In the genomic region with DNA sequence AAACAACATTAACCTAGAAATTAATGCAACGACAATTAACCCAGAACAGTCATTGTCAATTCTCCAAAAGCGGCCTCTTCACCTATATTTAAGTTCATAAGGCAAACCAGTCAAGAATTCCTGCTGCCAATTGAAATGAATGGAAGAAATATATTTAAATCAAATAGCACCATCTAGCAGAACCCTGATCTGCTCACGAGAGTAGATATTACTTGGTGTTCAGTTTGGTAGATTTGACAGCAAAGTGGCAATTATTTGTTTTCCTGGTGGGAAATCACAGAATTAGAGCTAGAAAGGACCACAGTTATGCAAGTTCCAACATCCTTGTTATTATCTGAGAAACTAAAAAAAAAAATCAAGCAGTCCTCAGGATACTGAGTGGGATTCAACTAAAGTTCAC, we compare ENCODE assay signal across 9 cellular contexts. TPM values are rescaled to one million over a fixed set of nuclear protein-coding genes. Genes with fewer than 3 reads are reported as not detected.
DNase-seq lines count a peak whose midpoint lies in the region; ATAC-seq, FAIRE-seq and TF ChIP-seq lines count a peak whose summit lies in the region.
"Had no signal": no experiment of that assay in that cellular context is flagged by ENCODE, and none has a peak within 500 bp of the region (broad histone marks: within the 10 kb centered on the region; RNA-seq: fewer than 3 reads in every experiment).

No MANE protein-coding gene starts in this region.

- ATAC-seq in A549 (no peak), GM19463 (IDR thresholded peaks at IDR 0.05; ENCODE audit: unreplicated experiment) (no peak), HG03108 (IDR thresholded peaks at IDR 0.05; ENCODE audit: unreplicated experiment) (no peak)
- ATAC-seq in activated CD8-positive, alpha-beta T cell treated with anti-CD3 and anti-CD28 coated beads for 36 hours: no peak
- ATAC-seq: HepG2 had no signal

- DNase-seq in A549 (ENCODE audit: low read depth in 1 of 2, low spot score in 1 of 2): no peak
- no peak for DNase-seq in GM12864 (ENCODE audit: low read depth)
- no peak for DNase-seq in activated CD8-positive, alpha-beta T cell treated with anti-CD3 and anti-CD28 coated beads for 36 hours
- no peak for DNase-seq in mesothelial cell of epicardium (ENCODE audit: low spot score in 2 of 2, unreplicated experiment in 2 of 2)
- no peak for DNase-seq in islet precursor cell
- DNase-seq in NCI-H2029 (lab: John Stamatoyannopoulos, UW): no peak

- peak overlapping the region; percentile 84 for H3K4me3 Mint-ChIP-seq in activated CD8-positive, alpha-beta T cell treated with anti-CD3 and anti-CD28 coated beads for 36 hours
- peak overlapping the region; percentile 85 for H3K4me3 Mint-ChIP-seq in mesothelial cell of epicardium

- no peak for TF ChIP-seq POLR2A in A549 (IDR thresholded peaks at IDR 0.05; ENCODE audit: low read length)

- H3K27ac Mint-ChIP-seq in activated CD8-positive, alpha-beta T cell treated with anti-CD3 and anti-CD28 coated beads for 36 hours: no peak overlapping the region
- H3K27ac Mint-ChIP-seq in mesothelial cell of epicardium: peak overlapping the region; percentile 86

- H3K4me2 ChIP-seq in A549: no peak overlapping the region

- no peaks in the 10 kb centered on the region for H3K36me3 Mint-ChIP-seq in activated CD8-positive, alpha-beta T cell treated with anti-CD3 and anti-CD28 coated beads for 36 hours (ENCODE audit: low read depth)
- H3K36me3 Mint-ChIP-seq in mesothelial cell of epicardium: no peaks in the 10 kb centered on the region

- WGBS in A549 (ENCODE audit: missing lambda C conversion rate): 89% methylated on average over 3 of the region's 3 CpGs

- TF ChIP-seq RAD21 in A549 (conservative IDR thresholded peaks at IDR 0.05 in 1 of 2, IDR thresholded peaks at IDR 0.05 in 1 of 2): peak; percentile 38 to 51

- H3K4me1 Mint-ChIP-seq in activated CD8-positive, alpha-beta T cell treated with anti-CD3 and anti-CD28 coated beads for 36 hours (ENCODE audit: low read depth): peaks cover 30% of the 10 kb centered on the region
- peaks cover 38% of the 10 kb centered on the region for H3K4me1 Mint-ChIP-seq in mesothelial cell of epicardium

- H3K9me3 ChIP-seq in A549: no peaks in the 10 kb centered on the region

- peaks cover 1% of the 10 kb centered on the region for H3K27me3 Mint-ChIP-seq in activated CD8-positive, alpha-beta T cell treated with anti-CD3 and anti-CD28 coated beads for 36 hours
- no peaks in the 10 kb centered on the region for H3K27me3 Mint-ChIP-seq in mesothelial cell of epicardium (ENCODE audit: low read depth)

- TF ChIP-seq CTCF in A549 (IDR thresholded peaks at IDR 0.05) (peak; percentile 40), GM12864 (IDR thresholded peaks at IDR 0.05; ENCODE audit: low read depth, low read length, missing control alignments) (no peak), mesothelial cell of epicardium (IDR thresholded peaks at IDR 0.05; ENCODE audit: unreplicated experiment) (no peak)
- TF ChIP-seq CTCF in activated CD8-positive, alpha-beta T cell treated with anti-CD3 and anti-CD28 coated beads for 36 hours (IDR thresholded peaks at IDR 0.05): no peak

- POLR2A ChIA-PET in A549 (lab: Yijun Ruan, JAX): no interaction called here
- POLR2A ChIA-PET in activated CD8-positive, alpha-beta T cell treated with anti-CD3 and anti-CD28 coated beads for 36 hours (lab: Charles Lee): no interaction called here

- CTCF ChIA-PET in A549 (lab: Yijun Ruan, JAX): interaction anchor here (1.0 kb wide), 1 partner anchor 417 kb away, joined by 4 read pairs; no protein-coding TSS in a partner anchor
- CTCF ChIA-PET in activated CD8-positive, alpha-beta T cell treated with anti-CD3 and anti-CD28 coated beads for 36 hours (lab: Charles Lee): interaction anchor here (0.7 kb wide), 1 partner anchor 91 kb away, joined by 3 read pairs; no protein-coding TSS in a partner anchor

- no peak for TF ChIP-seq EP300 in A549 (IDR thresholded peaks at IDR 0.05)

- peaks cover 8% of the 10 kb centered on the region; the same call in 2 of the 3 replicates for H3K4me1 ChIP-seq in A549

- no peak overlapping the region for H3K4me3 ChIP-seq in A549
- peak overlapping the region; percentile 7; the same call in 1 of the 2 replicates for H3K4me3 ChIP-seq in GM12864 (ENCODE audit: low read depth, low read length)

- no peak for FAIRE-seq in A549 (lab: Jason Lieb, UNC)
- FAIRE-seq: HepG2 had no signal

- intact Hi-C loops in activated CD8-positive, alpha-beta T cell treated with anti-CD3 and anti-CD28 coated beads for 36 hours (cut with micrococcal nuclease): loop anchor here (5.0 kb wide), 1 partner anchor 241 kb away; no protein-coding TSS in a partner anchor

- no peak overlapping the region for H3K27ac ChIP-seq in A549

- no peaks in the 10 kb centered on the region for H3K9me3 Mint-ChIP-seq in activated CD8-positive, alpha-beta T cell treated with anti-CD3 and anti-CD28 coated beads for 36 hours
- no peaks in the 10 kb centered on the region for H3K9me3 Mint-ChIP-seq in mesothelial cell of epicardium

TF ChIP-seq in A549, 52 proteins besides CTCF, POLR2A, EP300 and RAD21:
- TF ChIP-seq, protein P1, sequence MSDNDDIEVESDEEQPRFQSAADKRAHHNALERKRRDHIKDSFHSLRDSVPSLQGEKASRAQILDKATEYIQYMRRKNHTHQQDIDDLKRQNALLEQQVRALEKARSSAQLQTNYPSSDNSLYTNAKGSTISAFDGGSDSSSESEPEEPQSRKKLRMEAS (IDR thresholded peaks at IDR 0.05): no peak
- TF ChIP-seq SMC3 (IDR thresholded peaks at IDR 0.05) (peak; percentile 46; the same call in 2 of the 3 replicates), PHF8 (IDR thresholded peaks at IDR 0.05; ENCODE audit: borderline replicate concordance, low read depth) (no peak), KDM1A (IDR thresholded peaks at IDR 0.05; ENCODE audit: low read depth) (no peak), HOXB5 (CRISPR knock-in tag; IDR thresholded peaks at IDR 0.05) (no peak)

RNA-seq across cellular contexts. Expression of a gene that starts 2.3 kb away (rescaled TPM):
- polyA plus RNA-seq in A549 (2011; rRNA removed) (14.2 and 17.0 TPM in 2 replicates), A549 (2017; fragmentation: RNase III; extraction: RNeasy Plus Mini Kit Qiagen cat#74134 plus additional on column Dnase treatment) (4.5 to 5.5 TPM (median 4.9 TPM) in 3 replicates)
- 8.3 and 10.0 TPM in 2 replicates for polyA plus RNA-seq in A549 (2012; cell fraction: cytosol; rRNA removed)
- 3.9 and 7.2 TPM in 2 replicates for polyA plus RNA-seq in A549 (2012; cell fraction: nucleus; rRNA removed)
- 10.0 and 13.4 TPM in 2 replicates for polyA minus RNA-seq in A549 (2011; rRNA and poly(A)+ RNA removed)
- 10 to 100 TPM; 11.7 to 12.9 TPM for total RNA-seq in activated CD8-positive, alpha-beta T cell treated with anti-CD3 and anti-CD28 coated beads for 36 hours
- 85.8 to 88.4 TPM (median 87.9 TPM) in 3 replicates for total RNA-seq in mesothelial cell of epicardium
- total RNA-seq: HepG2 had no signal
